In genomic region chr5:173816728-173817127, GRCh38 we compare ENCODE assay signal across 1 cellular context.
TF ChIP-seq lines count a peak whose summit lies in the region.

No MANE protein-coding gene starts in this region.

TF ChIP-seq in K562, 482 proteins besides CTCF, POLR2A, EP300 and RAD21:
- TF ChIP-seq PRMT5 (CRISPR knock-in tag; IDR thresholded peaks at IDR 0.05) (no peak), ZNF584 (CRISPR knock-in tag; IDR thresholded peaks at IDR 0.05; ENCODE audit: low read depth) (no peak), ZNF311 (CRISPR knock-in tag; IDR thresholded peaks at IDR 0.05) (no peak), ZBTB1 (CRISPR knock-in tag; IDR thresholded peaks at IDR 0.05; ENCODE audit: borderline replicate concordance, low read depth) (no peak), KLF10 (CRISPR knock-in tag; IDR thresholded peaks at IDR 0.05) (no peak), SETDB1 (IDR thresholded peaks at IDR 0.05; ENCODE audit: low read length) (no peak), ZNF436 (CRISPR knock-in tag; IDR thresholded peaks at IDR 0.05) (no peak), SPI1 (IDR thresholded peaks at IDR 0.05; ENCODE audit: borderline replicate concordance, low read depth, low read length) (no peak), ZHX1 (conservative IDR thresholded peaks at IDR 0.05; ENCODE audit: low read length) (no peak), MXD1 (CRISPR knock-in tag; IDR thresholded peaks at IDR 0.05; ENCODE audit: borderline replicate concordance, poor library complexity, severe bottlenecking) (no peak), TCFL5 (CRISPR knock-in tag; conservative IDR thresholded peaks at IDR 0.05) (no peak), LEF1 (IDR thresholded peaks at IDR 0.05) (no peak), NEUROD1 (IDR thresholded peaks at IDR 0.05; ENCODE audit: borderline replicate concordance, low read depth, low read length, partially characterized antibody) (no peak), ZNF699 (CRISPR knock-in tag; IDR thresholded peaks at IDR 0.05; ENCODE audit: insufficient replicate concordance) (no peak), FOS (IDR thresholded peaks at IDR 0.05; ENCODE audit: extremely low read depth, insufficient read length) (no peak), RHOXF2B (CRISPR knock-in tag; conservative IDR thresholded peaks at IDR 0.05) (no peak), ZNF518B (CRISPR knock-in tag; IDR thresholded peaks at IDR 0.05) (no peak), BRF1 (IDR thresholded peaks at IDR 0.05; ENCODE audit: borderline replicate concordance, extremely low read depth, insufficient read length) (no peak), MYBL2 (IDR thresholded peaks at IDR 0.05; ENCODE audit: low read depth) (no peak), MYBL2 (CRISPR knock-in tag; IDR thresholded peaks at IDR 0.05; ENCODE audit: borderline replicate concordance) (no peak)
